In the genomic region with DNA sequence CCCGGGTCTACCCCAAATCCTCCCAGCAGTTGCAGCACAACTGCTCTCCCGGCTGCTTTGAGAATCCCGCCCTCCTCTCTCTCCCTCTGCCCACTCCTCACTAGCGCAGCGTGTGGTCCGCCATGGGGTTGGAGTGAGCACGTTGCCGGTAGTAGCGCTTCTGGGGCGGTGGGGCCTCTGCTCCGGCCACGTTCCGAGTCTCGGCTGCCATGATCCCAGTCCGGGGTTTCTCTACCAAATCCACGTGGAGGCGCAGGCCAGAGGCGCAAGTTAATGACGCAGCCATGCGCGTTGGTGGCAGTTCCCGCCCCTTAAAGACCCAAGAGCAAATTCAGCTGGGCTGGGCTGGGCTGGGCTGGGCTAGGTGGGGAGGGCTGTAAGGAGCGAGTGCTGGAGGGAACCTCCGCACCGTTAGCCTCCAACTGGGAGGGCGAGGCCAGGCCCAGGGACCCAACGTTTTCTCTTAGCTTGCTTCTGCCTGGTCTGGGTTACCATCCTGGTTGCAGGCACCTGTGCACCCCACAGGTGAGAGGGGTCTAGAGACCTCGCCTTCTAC, we compare ENCODE assay signal across 8 cellular contexts. TPM values are rescaled to one million over a fixed set of nuclear protein-coding genes. Genes with fewer than 3 reads are reported as not detected.
DNase-seq lines count a peak whose midpoint lies in the region; ATAC-seq and TF ChIP-seq lines count a peak whose summit lies in the region.

Gene METTL1, minus strand, starts transcription at position 233 of the 556 bp plus-strand sequence. Its CDS starts 22 bp downstream, at position 211.

- peaks cover 39% of the 10 kb centered on the region for H3K4me1 Mint-ChIP-seq in CD14-positive monocyte
- peaks cover 13% of the 10 kb centered on the region for H3K4me1 Mint-ChIP-seq in activated CD8-positive, alpha-beta T cell treated with anti-CD3 and anti-CD28 coated beads for 36 hours (ENCODE audit: low read depth)

- CTCF ChIA-PET in activated CD8-positive, alpha-beta T cell treated with anti-CD3 and anti-CD28 coated beads for 36 hours (lab: Charles Lee): interaction anchor here (0.8 to 13.4 kb wide), 5 partner anchors 8 to 134 kb away, joined by 3 to 122 read pairs (median 9); partner anchors contain the start of genes CYP27B1 and TSFM

- peak within 1 kb of the TSS; percentile 96 to 98 for H3K4me3 Mint-ChIP-seq in CD14-positive monocyte
- peak within 1 kb of the TSS; percentile 99 for H3K4me3 Mint-ChIP-seq in activated CD8-positive, alpha-beta T cell treated with anti-CD3 and anti-CD28 coated beads for 36 hours

- peaks cover 7% of the 10 kb centered on the region for H3K4me1 ChIP-seq in ectodermal cell (ENCODE audit: control insufficient read depth, insufficient read depth, low read length)
- peaks cover 26% of the 10 kb centered on the region for H3K4me1 ChIP-seq in lower lobe of right lung

- H3K4me3 ChIP-seq in ectodermal cell (ENCODE audit: insufficient read depth, low read depth, low read length): peak within 1 kb of the TSS; percentile 59
- peak within 1 kb of the TSS; percentile 93 for H3K4me3 ChIP-seq in lower lobe of right lung

- peak; percentile 90 for DNase-seq in CD14-positive monocyte (ENCODE audit: low spot score)
- peak; percentile 97 for DNase-seq in NCI-H774 (lab: John Stamatoyannopoulos, UW)
- peak; percentile 98 for DNase-seq in activated CD8-positive, alpha-beta T cell treated with anti-CD3 and anti-CD28 coated beads for 36 hours
- DNase-seq in lower lobe of right lung: peak; percentile 96
- DNase-seq in stimulated activated CD4-positive, alpha-beta T cell treated with anti-CD3 and anti-CD28 coated beads, TNF-alpha, amount 100 ng/mL, for 24 hours (ENCODE audit: low read depth in 3 of 3): peak; percentile 86 to 95 (median 92)

- peaks cover 11 to 14% (median 13%) of the 10 kb centered on the region in 3 donors for H3K27me3 Mint-ChIP-seq in CD14-positive monocyte (ENCODE audit: low read depth in 3 of 3)
- H3K27me3 Mint-ChIP-seq in activated CD8-positive, alpha-beta T cell treated with anti-CD3 and anti-CD28 coated beads for 36 hours: no peaks in the 10 kb centered on the region

- peaks cover 19 to 26% of the 10 kb centered on the region in 2 donors for H3K36me3 Mint-ChIP-seq in CD14-positive monocyte
- H3K36me3 Mint-ChIP-seq in activated CD8-positive, alpha-beta T cell treated with anti-CD3 and anti-CD28 coated beads for 36 hours (ENCODE audit: low read depth): peaks cover 28% of the 10 kb centered on the region

- peaks cover 0 to 8% (median 0%) of the 10 kb centered on the region in 7 donors for H3K9me3 Mint-ChIP-seq in CD14-positive monocyte
- no peaks in the 10 kb centered on the region for H3K9me3 Mint-ChIP-seq in activated CD8-positive, alpha-beta T cell treated with anti-CD3 and anti-CD28 coated beads for 36 hours

- H3K36me3 ChIP-seq in ectodermal cell (ENCODE audit: control insufficient read depth, insufficient read depth, low read length) (no peaks in the 10 kb centered on the region), lower lobe of right lung (peaks cover 29% of the 10 kb centered on the region)

- peak within 1 kb of the TSS; percentile 92 for H3K27ac ChIP-seq in ectodermal cell (ENCODE audit: insufficient read depth, low read depth, low read length, poor library complexity, severe bottlenecking)
- H3K27ac ChIP-seq in lower lobe of right lung: peak within 1 kb of the TSS; percentile 91

- WGBS in ectodermal cell, 2 experiments: 0% methylated on average over 28 of the region's 28 CpGs

- H3K9me3 ChIP-seq in ectodermal cell (ENCODE audit: control insufficient read depth, low read length) (no peaks in the 10 kb centered on the region), lower lobe of right lung (no peaks in the 10 kb centered on the region)

- ATAC-seq in GM19395 (IDR thresholded peaks at IDR 0.05; ENCODE audit: unreplicated experiment) (peak; percentile 88), HG03565 (IDR thresholded peaks at IDR 0.05; ENCODE audit: unreplicated experiment) (peak; percentile 77), lower lobe of right lung (peak; percentile 96 to 97)
- peak; percentile 89 for ATAC-seq in activated CD8-positive, alpha-beta T cell treated with anti-CD3 and anti-CD28 coated beads for 36 hours

- H3K27ac Mint-ChIP-seq in CD14-positive monocyte: peak within 1 kb of the TSS; percentile 96 to 99 (median 98)
- peak within 1 kb of the TSS; percentile 99 for H3K27ac Mint-ChIP-seq in activated CD8-positive, alpha-beta T cell treated with anti-CD3 and anti-CD28 coated beads for 36 hours

- POLR2A ChIA-PET in activated CD8-positive, alpha-beta T cell treated with anti-CD3 and anti-CD28 coated beads for 36 hours (lab: Charles Lee): interaction anchor here (0.7 to 2.1 kb wide), 6 partner anchors 10 to 76 kb away, joined by 3 to 9 read pairs (median 4); partner anchors contain the start of gene TSFM

- H3K27me3 ChIP-seq in ectodermal cell (ENCODE audit: control insufficient read depth, insufficient read depth, low read length, poor library complexity, severe bottlenecking): peaks cover 20% of the 10 kb centered on the region
- no peaks in the 10 kb centered on the region for H3K27me3 ChIP-seq in lower lobe of right lung (ENCODE audit: low read depth)

- intact Hi-C loops in CD14-positive monocyte (cut with micrococcal nuclease) (loop anchor here in 1 of 2 donors (5.0 kb wide), 1 partner anchor 75 kb away; the partner anchor contains the start of gene CTDSP2), lower lobe of right lung (cut with DNase I) (no loop called here)
- intact Hi-C loops in activated CD8-positive, alpha-beta T cell treated with anti-CD3 and anti-CD28 coated beads for 36 hours (cut with micrococcal nuclease): no loop called here

- no peak for TF ChIP-seq CTCF in CD14-positive monocyte (IDR thresholded peaks at IDR 0.05)
- no peak for TF ChIP-seq CTCF in activated CD8-positive, alpha-beta T cell treated with anti-CD3 and anti-CD28 coated beads for 36 hours (IDR thresholded peaks at IDR 0.05)
- TF ChIP-seq CTCF in lower lobe of right lung (IDR thresholded peaks at IDR 0.05): no peak

RNA-seq across cellular contexts. Expression of gene METTL1, which starts in this region (rescaled TPM):
- 1 to 10 TPM; 3.4 to 3.7 TPM for polyA plus RNA-seq in CD14-positive monocyte
- 10 to 100 TPM; 29.6 to 34.1 TPM for total RNA-seq in activated CD8-positive, alpha-beta T cell treated with anti-CD3 and anti-CD28 coated beads for 36 hours
- 25.8 TPM for polyA plus RNA-seq in ectodermal cell (2013, experiment 1 of 4)
- polyA plus RNA-seq in ectodermal cell (2013, experiment 2 of 4): 24.3 TPM
- polyA plus RNA-seq in ectodermal cell (2013, experiment 3 of 4): 20.1 TPM
- 18.4 TPM for polyA plus RNA-seq in ectodermal cell (2013, experiment 4 of 4)
- 14.4 TPM for total RNA-seq in lower lobe of right lung

Comparison
In these comparisons a context has a peak if more than half of its experiments do, and no peak if none do; other contexts are left out.
1. Peak in every context shown above with its lines: DNase-seq, ATAC-seq, H3K4me3 ChIP-seq and H3K27ac ChIP-seq.